8 cellular contexts compared by ENCODE assay signal in genomic region chr17:45060824-45061605, GRCh38. TPM values are rescaled to one million over a fixed set of nuclear protein-coding genes. Genes with fewer than 3 reads are reported as not detected.
A peak's percentile ranks its signal among the peaks of the same experiment; 100 is the strongest.
DNase-seq lines count a peak whose midpoint lies in the region; ATAC-seq and TF ChIP-seq lines count a peak whose summit lies in the region.

Gene NMT1 (plus strand): TSS chr17:45061317. CDS start chr17:45061330, 13 bp downstream.

- H3K9me3 Mint-ChIP-seq in IgD-negative memory B cell: no peaks in the 10 kb centered on the region

- peak; percentile 87 for ATAC-seq in GM21529 (IDR thresholded peaks at IDR 0.05; ENCODE audit: unreplicated experiment)

- peaks cover 5% of the 10 kb centered on the region for H3K36me3 Mint-ChIP-seq in IgD-negative memory B cell

- peak; percentile 99 for DNase-seq in DMS 273 treated with DMSO at 0.1 percent for 48 hours (lab: John Stamatoyannopoulos, UW)
- peak; percentile 90 for DNase-seq in OCI-M2 (lab: John Stamatoyannopoulos, UW; ENCODE audit: unreplicated experiment)
- DNase-seq in activated T-cell treated with anti-CD3 and anti-CD28 coated beads for 4 hours: peak; percentile 93
- DNase-seq in epithelial cell of esophagus (ENCODE audit: low read depth): peak; percentile 100
- peak; percentile 77 to 88 for DNase-seq in stimulated activated CD8-positive, alpha-beta memory T cell treated with anti-CD3 and anti-CD28 coated beads, Interleukin-4, amount 100 ng/mL, for 1 hour (ENCODE audit: low read depth in 2 of 2, low spot score in 1 of 2)

- H3K9me3 ChIP-seq in mononuclear cell (ENCODE audit: low read depth, low read length): no peaks in the 10 kb centered on the region

- peak within 1 kb of the TSS; percentile 86 to 100 (median 94) for H3K27ac Mint-ChIP-seq in IgD-negative memory B cell

- H3K4me1 ChIP-seq in mononuclear cell (ENCODE audit: insufficient read depth, low read length): peaks cover 61% of the 10 kb centered on the region

- H3K4me1 Mint-ChIP-seq in IgD-negative memory B cell: peaks cover 24 to 35% (median 30%) of the 10 kb centered on the region in 3 donors

- TF ChIP-seq CTCF in epithelial cell of esophagus (IDR thresholded peaks at IDR 0.05; ENCODE audit: insufficient read depth, low read depth, low read length, missing control alignments): no peak

- no peaks in the 10 kb centered on the region for H3K27me3 ChIP-seq in mononuclear cell (ENCODE audit: insufficient read depth, low read length)

- H3K4me3 Mint-ChIP-seq in IgD-negative memory B cell: peak within 1 kb of the TSS; percentile 92 to 100 (median 100)

- H3K4me3 ChIP-seq in epithelial cell of esophagus (ENCODE audit: low read length): peak within 1 kb of the TSS; percentile 89
- H3K4me3 ChIP-seq in mononuclear cell (ENCODE audit: low read length): peak within 1 kb of the TSS; percentile 96

- no peaks in the 10 kb centered on the region for H3K27me3 Mint-ChIP-seq in IgD-negative memory B cell

RNA-seq across cellular contexts. Expression of gene NMT1, which starts in this region (rescaled TPM):
- 84.4 TPM for polyA plus RNA-seq in IgD-negative memory B cell
- total RNA-seq in mononuclear cell: 35.2 TPM

Comparison
In these comparisons a context has a peak if more than half of its experiments do, and no peak if none do; other contexts are left out.
1. Peak in every context shown above with its lines: DNase-seq, ATAC-seq and H3K4me3 ChIP-seq.